Comparison of ENCODE assay signal across 25 cellular contexts in genomic region chr1:22875240-22875639, GRCh38.
"Had no signal": no experiment of that assay in that cellular context is flagged by ENCODE, and none has a peak within 500 bp of the region (broad histone marks: within the 10 kb centered on the region; RNA-seq: fewer than 3 reads in every experiment).

No MANE protein-coding gene starts in this region.

- H3K27me3 ChIP-seq: transverse colon, vagina had no signal

- ATAC-seq: activated T-cell treated with anti-CD3 and anti-CD28 coated beads, Interleukin-2, amount 50 U/mL, for 4 hours; foreskin keratinocyte; left ventricle myocardium superior; natural killer cell; stimulated activated naive B cell treated with anti-CD40 and anti-IgM and Interleukin-4, amounts not matched to agents 10 μg/mL and 1 μg/mL and 100 μg/mL, for 72 hours; WTC11 had no signal

- FAIRE-seq: bronchial epithelial cell had no signal

- H3K4me1 Mint-ChIP-seq: activated naive CD8-positive, alpha-beta T cell treated with anti-CD3 and anti-CD28 coated beads, Interleukin-2, amount 10 ng/mL, durations not matched to agents 7 days and 5 days; stimulated activated naive B cell treated with anti-CD40 and anti-IgM and Interleukin-4, amounts not matched to agents 10 μg/mL and 1 μg/mL and 100 μg/mL, for 72 hours had no signal

- H3K36me3 ChIP-seq: transverse colon, vagina had no signal

- H3K27ac Mint-ChIP-seq: activated naive CD4-positive, alpha-beta T cell treated with anti-CD3 and anti-CD28 coated beads for 36 hours; activated naive CD8-positive, alpha-beta T cell treated with anti-CD3 and anti-CD28 coated beads, Interleukin-2, amount 10 ng/mL, durations not matched to agents 7 days and 5 days; activated T-helper 2 cell treated with anti-CD3 and anti-CD28 coated beads, Interferon-gamma antibody, Interleukin-2, Interleukin-4, amounts not matched to agents 10 μg/mL and 5 μg/mL and 100 μg/mL, durations not matched to agents 14 hours and 24 hours and 36 hours; natural killer cell; stimulated activated naive B cell treated with anti-CD40 and anti-IgM and Interleukin-4, amounts not matched to agents 10 μg/mL and 1 μg/mL and 100 μg/mL, for 72 hours; T-helper 1 cell treated with Interleukin-12 subunit alpha and Interleukin-12 subunit beta and Interleukin-4 antibody, amounts not matched to agents 30 μg/mL and 1 μg/mL, for 36 hours had no signal

- H3K36me3 Mint-ChIP-seq: activated naive CD8-positive, alpha-beta T cell treated with anti-CD3 and anti-CD28 coated beads, Interleukin-2, amount 10 ng/mL, durations not matched to agents 7 days and 5 days; natural killer cell; stimulated activated naive B cell treated with anti-CD40 and anti-IgM and Interleukin-4, amounts not matched to agents 10 μg/mL and 1 μg/mL and 100 μg/mL, for 72 hours; WTC11 had no signal

- H3K27ac ChIP-seq: coronary artery, foreskin keratinocyte, transverse colon, vagina had no signal

- H3K9me3 ChIP-seq: transverse colon, vagina had no signal

- DNase-seq: activated CD4-positive, alpha-beta T cell treated with anti-CD3 and anti-CD28 coated beads, Interleukin-2, amount 50 U/mL, for 48 hours; activated CD8-positive, alpha-beta memory T cell treated with anti-CD3 and anti-CD28 coated beads, Interleukin-2, amount 50 U/mL, for 48 hours; activated naive CD4-positive, alpha-beta T cell treated with anti-CD3 and anti-CD28 coated beads for 36 hours; activated naive CD8-positive, alpha-beta T cell treated with anti-CD3 and anti-CD28 coated beads, Interleukin-2, amount 10 ng/mL, durations not matched to agents 7 days and 5 days; activated T-cell treated with anti-CD3 and anti-CD28 coated beads, Interleukin-2, amount 50 U/mL, for 4 hours; amniotic stem cell; cerebellar nuclear complex; effector CD4-positive, alpha-beta T cell; foreskin keratinocyte; hippocampal formation; left ventricle myocardium superior; mammary epithelial cell; midbrain; natural killer cell; stimulated activated CD4-positive, alpha-beta T cell treated with anti-CD3 and anti-CD28 coated beads, Interleukin-2, amount 100 ng/mL, for 48 hours; stimulated activated CD8-positive, alpha-beta memory T cell treated with anti-CD3 and anti-CD28 coated beads, Interleukin-4, amount 100 ng/mL, for 48 hours; stimulated activated naive B cell treated with anti-CD40 and anti-IgM and Interleukin-4, amounts not matched to agents 10 μg/mL and 1 μg/mL and 100 μg/mL, for 72 hours; T1000; transverse colon had no signal

- H3K4me3 ChIP-seq: coronary artery, transverse colon, vagina had no signal

- H3K9me3 Mint-ChIP-seq: activated naive CD4-positive, alpha-beta T cell treated with anti-CD3 and anti-CD28 coated beads for 36 hours; activated naive CD8-positive, alpha-beta T cell treated with anti-CD3 and anti-CD28 coated beads, Interleukin-2, amount 10 ng/mL, durations not matched to agents 7 days and 5 days; activated T-cell treated with anti-CD3 and anti-CD28 coated beads, Interleukin-2, amount 50 U/mL, for 4 hours; activated T-helper 2 cell treated with anti-CD3 and anti-CD28 coated beads, Interferon-gamma antibody, Interleukin-2, Interleukin-4, amounts not matched to agents 10 μg/mL and 5 μg/mL and 100 μg/mL, durations not matched to agents 14 hours and 24 hours and 36 hours; natural killer cell; stimulated activated naive B cell treated with anti-CD40 and anti-IgM and Interleukin-4, amounts not matched to agents 10 μg/mL and 1 μg/mL and 100 μg/mL, for 72 hours; T-helper 1 cell treated with Interleukin-12 subunit alpha and Interleukin-12 subunit beta and Interleukin-4 antibody, amounts not matched to agents 30 μg/mL and 1 μg/mL, for 36 hours; WTC11 had no signal

- H3K4me3 Mint-ChIP-seq: activated naive CD4-positive, alpha-beta T cell treated with anti-CD3 and anti-CD28 coated beads for 36 hours; activated naive CD8-positive, alpha-beta T cell treated with anti-CD3 and anti-CD28 coated beads, Interleukin-2, amount 10 ng/mL, durations not matched to agents 7 days and 5 days; activated T-cell treated with anti-CD3 and anti-CD28 coated beads, Interleukin-2, amount 50 U/mL, for 4 hours; natural killer cell; stimulated activated naive B cell treated with anti-CD40 and anti-IgM and Interleukin-4, amounts not matched to agents 10 μg/mL and 1 μg/mL and 100 μg/mL, for 72 hours; T-helper 1 cell treated with Interleukin-12 subunit alpha and Interleukin-12 subunit beta and Interleukin-4 antibody, amounts not matched to agents 30 μg/mL and 1 μg/mL, for 36 hours; WTC11 had no signal

- H3K4me1 ChIP-seq: foreskin keratinocyte had no signal
